ENCODE assay signal across 21 cellular contexts in genomic region chr3:81466161-81466560, GRCh38.
"Had no signal": no experiment of that assay in that cellular context is flagged by ENCODE, and none has a peak within 500 bp of the region (broad histone marks: within the 10 kb centered on the region; RNA-seq: fewer than 3 reads in every experiment).

No MANE protein-coding gene starts in this region.

- H3K9me3 Mint-ChIP-seq: effector memory CD8-positive, alpha-beta T cell; stimulated activated memory B cell treated with anti-CD40 and anti-IgM and Interleukin-4, amounts not matched to agents 10 μg/mL and 1 μg/mL and 100 μg/mL, for 72 hours; type B pancreatic cell had no signal

- DNase-seq: cortex of kidney; effector memory CD8-positive, alpha-beta T cell; hypothalamus; immature natural killer cell; islet precursor cell; kidney glomerular epithelial cell; left ventricle myocardium superior; lower lobe of right lung; natural killer cell; occipital lobe; sigmoid colon; stimulated activated CD4-positive, alpha-beta T cell treated with anti-CD3 and anti-CD28 coated beads, Interleukin-4, amount 100 ng/mL, for 4 hours; stimulated activated naive CD8-positive, alpha-beta T cell treated with anti-CD3 and anti-CD28 coated beads, Interleukin-15, Interleukin-2, amounts not matched to agents 100 U/mL and 50 U/mL, for 24 hours; substantia nigra; tibial artery had no signal

- H3K27ac ChIP-seq: lower lobe of right lung, prostate gland, sigmoid colon, testis, tibial artery had no signal

- H3K36me3 ChIP-seq: lower lobe of right lung, prostate gland, sigmoid colon, tibial artery had no signal

- H3K27ac Mint-ChIP-seq: effector memory CD8-positive, alpha-beta T cell; immature natural killer cell; natural killer cell; stimulated activated memory B cell treated with anti-CD40 and anti-IgM and Interleukin-4, amounts not matched to agents 10 μg/mL and 1 μg/mL and 100 μg/mL, for 72 hours; type B pancreatic cell had no signal

- ATAC-seq: effector memory CD8-positive, alpha-beta T cell; left ventricle myocardium superior; lower lobe of right lung; natural killer cell; stimulated activated memory B cell treated with anti-CD40 and anti-IgM and Interleukin-4, amounts not matched to agents 10 μg/mL and 1 μg/mL and 100 μg/mL, for 72 hours; stimulated activated naive CD8-positive, alpha-beta T cell treated with anti-CD3 and anti-CD28 coated beads, Interleukin-15, Interleukin-2, amounts not matched to agents 100 U/mL and 50 U/mL, for 24 hours had no signal

- H3K27me3 ChIP-seq: sigmoid colon, testis, tibial artery had no signal

- H3K4me1 Mint-ChIP-seq: immature natural killer cell; natural killer cell; stimulated activated memory B cell treated with anti-CD40 and anti-IgM and Interleukin-4, amounts not matched to agents 10 μg/mL and 1 μg/mL and 100 μg/mL, for 72 hours had no signal

- H3K27me3 Mint-ChIP-seq: effector memory CD8-positive, alpha-beta T cell; stimulated activated memory B cell treated with anti-CD40 and anti-IgM and Interleukin-4, amounts not matched to agents 10 μg/mL and 1 μg/mL and 100 μg/mL, for 72 hours; type B pancreatic cell had no signal

- FAIRE-seq: endometrium, frontal cortex had no signal

- H3K4me3 ChIP-seq: lower lobe of right lung, prostate gland, sigmoid colon, testis, tibial artery had no signal

- H3K4me1 ChIP-seq: lower lobe of right lung, prostate gland, sigmoid colon, testis, tibial artery had no signal

- H3K9me3 ChIP-seq: lower lobe of right lung, prostate gland, sigmoid colon, testis, tibial artery had no signal

- H3K4me3 Mint-ChIP-seq: effector memory CD8-positive, alpha-beta T cell; immature natural killer cell; natural killer cell; stimulated activated memory B cell treated with anti-CD40 and anti-IgM and Interleukin-4, amounts not matched to agents 10 μg/mL and 1 μg/mL and 100 μg/mL, for 72 hours; type B pancreatic cell had no signal

- H3K36me3 Mint-ChIP-seq: immature natural killer cell; natural killer cell; stimulated activated memory B cell treated with anti-CD40 and anti-IgM and Interleukin-4, amounts not matched to agents 10 μg/mL and 1 μg/mL and 100 μg/mL, for 72 hours; type B pancreatic cell had no signal
